14 cellular contexts compared by ENCODE assay signal in genomic region chr14:75142494-75142893, GRCh38. TPM values are rescaled to one million over a fixed set of nuclear protein-coding genes. Genes with fewer than 3 reads are reported as not detected.
DNase-seq lines count a peak whose midpoint lies in the region; ATAC-seq and TF ChIP-seq lines count a peak whose summit lies in the region.
"Had no signal": no experiment of that assay in that cellular context is flagged by ENCODE, and none has a peak within 500 bp of the region (broad histone marks: within the 10 kb centered on the region; RNA-seq: fewer than 3 reads in every experiment).

No MANE protein-coding gene starts in this region.

- no peak for DNase-seq in CD8-positive, alpha-beta memory T cell
- no peak for DNase-seq in RWPE1 (ENCODE audit: low spot score)
- DNase-seq in sigmoid colon: no peak
- DNase-seq in NCI-H1105 (lab: John Stamatoyannopoulos, UW): no peak
- DNase-seq in aorta: no peak
- no peak for DNase-seq in MV-4-11 (lab: John Stamatoyannopoulos, UW)
- DNase-seq: activated CD4-positive, alpha-beta T cell treated with anti-CD3 and anti-CD28 coated beads for 1 hour; activated T-cell treated with anti-CD3 and anti-CD28 coated beads, Interleukin-2, amount 50 U/mL, for 48 hours; NCI-H524 treated with DMSO at 0.1 percent for 48 hours; stimulated activated CD4-positive, alpha-beta T cell treated with anti-CD3 and anti-CD28 coated beads, Interleukin-15, amount 100 ng/mL, for 24 hours had no signal

- H3K36me3 ChIP-seq in CD8-positive, alpha-beta memory T cell (ENCODE audit: insufficient read depth, low read length): no peaks in the 10 kb centered on the region
- H3K36me3 ChIP-seq in sigmoid colon (no peaks in the 10 kb centered on the region), aorta (ENCODE audit: control insufficient read depth in 1 of 2, insufficient read depth in 2 of 2, low read length in 1 of 2) (no peaks in the 10 kb centered on the region)

- no peak for ATAC-seq in aorta (ENCODE audit: low FRiP score)

- peak overlapping the region; percentile 38 to 91 (median 80) for H3K27ac Mint-ChIP-seq in CD8-positive, alpha-beta memory T cell

- WGBS in sigmoid colon, 2 donors: 13 to 33% methylated on average over 1 of the region's 1 CpG
- 27 to 37% methylated on average over 1 of the region's 1 CpG for WGBS in aorta, 2 donors

- H3K9me3 Mint-ChIP-seq in CD8-positive, alpha-beta memory T cell: no peaks in the 10 kb centered on the region

- no peak for TF ChIP-seq CTCF in RWPE1 (conservative IDR thresholded peaks at IDR 0.05; ENCODE audit: low read depth)
- TF ChIP-seq CTCF in sigmoid colon (IDR thresholded peaks at IDR 0.05): no peak

- no peak for TF ChIP-seq POLR2A in sigmoid colon (IDR thresholded peaks at IDR 0.05)

- H3K36me3 Mint-ChIP-seq in CD8-positive, alpha-beta memory T cell: peaks cover 0 to 41% (median 18%) of the 10 kb centered on the region in 3 donors

- H3K27me3 ChIP-seq in CD8-positive, alpha-beta memory T cell (ENCODE audit: insufficient read depth, low read length, poor library complexity, severe bottlenecking): no peaks in the 10 kb centered on the region
- H3K27me3 ChIP-seq in layer of hippocampus (ENCODE audit: control insufficient read depth, insufficient read depth, low read length) (no peaks in the 10 kb centered on the region), sigmoid colon (no peaks in the 10 kb centered on the region), aorta (ENCODE audit: control insufficient read depth in 1 of 2, insufficient read depth in 2 of 2, low read length in 1 of 2) (no peaks in the 10 kb centered on the region)
- H3K27me3 ChIP-seq: testis had no signal

- CTCF ChIA-PET in CD8-positive, alpha-beta memory T cell (lab: Charles Lee): interaction anchor here (2.1 kb wide), 1 partner anchor 152 kb away, joined by 12 read pairs; no protein-coding TSS in a partner anchor
- CTCF ChIA-PET in RWPE1 (lab: Yijun Ruan, JAX): no interaction called here

- peaks cover 55 to 84% (median 80%) of the 10 kb centered on the region in 3 donors for H3K4me1 Mint-ChIP-seq in CD8-positive, alpha-beta memory T cell

- H3K9me3 ChIP-seq in CD8-positive, alpha-beta memory T cell (ENCODE audit: low read length): no peaks in the 10 kb centered on the region
- H3K9me3 ChIP-seq in sigmoid colon (no peaks in the 10 kb centered on the region), aorta (ENCODE audit: control insufficient read depth, low read length) (no peaks in the 10 kb centered on the region)
- H3K9me3 ChIP-seq: testis had no signal

- peaks cover 59% of the 10 kb centered on the region for H3K4me1 ChIP-seq in CD8-positive, alpha-beta memory T cell (ENCODE audit: insufficient read depth, low read length)
- H3K4me1 ChIP-seq in sigmoid colon: peaks cover 0 to 52% (median 40%) of the 10 kb centered on the region in 4 donors
- H3K4me1 ChIP-seq in aorta (ENCODE audit: control insufficient read depth in 1 of 2, insufficient read depth in 2 of 2, low read length in 2 of 2): peaks cover 0 to 3% of the 10 kb centered on the region in 2 donors

- intact Hi-C loops in sigmoid colon (cut with DNase I): no loop called here
- intact Hi-C loops in aorta (cut with DNase I): no loop called here

- TF ChIP-seq EP300 in sigmoid colon (IDR thresholded peaks at IDR 0.05): no peak

- no peak overlapping the region for H3K4me3 ChIP-seq in CD8-positive, alpha-beta memory T cell (ENCODE audit: low read length)
- H3K4me3 ChIP-seq in sigmoid colon (no peak overlapping the region), aorta (ENCODE audit: low read length in 2 of 2) (no peak overlapping the region)
- H3K4me3 ChIP-seq: coronary artery, lung, testis had no signal

- H3K27me3 Mint-ChIP-seq in CD8-positive, alpha-beta memory T cell: no peaks in the 10 kb centered on the region

- H3K4me3 Mint-ChIP-seq in CD8-positive, alpha-beta memory T cell: no peak overlapping the region

- POLR2A ChIA-PET in CD8-positive, alpha-beta memory T cell (lab: Charles Lee): no interaction called here
- POLR2A ChIA-PET in RWPE1 (lab: Yijun Ruan, JAX; ENCODE audit: low non-redundant PET): no interaction called here

- H3K27ac ChIP-seq in CD8-positive, alpha-beta memory T cell (ENCODE audit: low read depth, low read length): no peak overlapping the region
- H3K27ac ChIP-seq in RWPE1 (peak overlapping the region; percentile 14; the same call in 1 of the 2 replicates), layer of hippocampus (ENCODE audit: low read depth, low read length) (peak overlapping the region; percentile 14), sigmoid colon (peak overlapping the region; percentile 26 to 84 (median 42)), aorta (ENCODE audit: low read depth in 1 of 2, low read length in 2 of 2) (no peak overlapping the region)

RNA-seq across cellular contexts. Expression of gene NEK9, which starts 15.6 kb away (rescaled TPM):
- total RNA-seq in CD8-positive, alpha-beta memory T cell: 10 to 100 TPM; 72.2 to 74.0 TPM
- polyA plus RNA-seq in CD8-positive, alpha-beta memory T cell: 18.0 TPM
- total RNA-seq in sigmoid colon (10 to 100 TPM; 54.4 to 66.7 (median 59.9) TPM), aorta (100 to 1,000 TPM in 1 of 2 donors, 10 to 100 TPM in 1; 75.9 to 104 TPM)
- polyA plus RNA-seq in sigmoid colon (10 to 100 TPM in 2 of 3 donors, 1 to 10 TPM in 1; 9.0 to 38.8 (median 11.4) TPM), aorta (10 to 100 TPM; 19.5 to 47.7 TPM)

RNA-seq across cellular contexts. Expression of gene TMED10, which starts 33.9 kb away (rescaled TPM):
- total RNA-seq in CD8-positive, alpha-beta memory T cell: 100 to 1,000 TPM; 178 TPM
- 321 TPM for polyA plus RNA-seq in CD8-positive, alpha-beta memory T cell
- total RNA-seq in sigmoid colon: 100 to 1,000 TPM; 107 to 175 (median 165) TPM
- 100 to 1,000 TPM in 1 of 3 donors, 10 to 100 TPM in 2; 38.4 to 236 (median 51.1) TPM for polyA plus RNA-seq in sigmoid colon
- total RNA-seq in aorta: 100 to 1,000 TPM; 249 to 277 TPM
- 100 to 1,000 TPM; 114 to 139 TPM for polyA plus RNA-seq in aorta

Comparison
In these comparisons a context has a peak if more than half of its experiments do, and no peak if none do; other contexts are left out.
1. H3K27ac ChIP-seq: peak in RWPE1 (single experiment), layer of hippocampus (single experiment) and sigmoid colon (4 of 4); none in CD8-positive, alpha-beta memory T cell (single experiment) and aorta (0 of 2).